ENCODE assay signal across 3 cellular contexts in the genomic region with DNA sequence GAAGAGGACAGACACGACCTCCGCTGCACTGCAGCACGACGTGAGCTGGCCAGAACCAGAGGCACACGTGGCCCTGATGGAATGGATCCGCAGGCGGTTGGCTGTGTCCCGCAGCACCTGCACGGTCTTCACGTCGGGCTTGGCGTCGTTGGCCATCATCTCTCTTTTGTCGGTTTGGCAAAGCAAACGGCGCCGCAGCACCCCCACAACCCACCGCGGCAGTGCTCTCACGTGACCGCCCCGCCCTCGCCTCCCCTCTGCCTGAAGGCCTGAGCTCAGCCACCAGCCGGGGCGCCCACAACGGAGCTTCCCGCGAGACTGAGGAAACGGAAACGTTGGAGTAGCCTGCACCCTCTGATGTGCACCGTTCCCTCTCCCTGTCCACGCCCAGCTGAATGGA.
TF ChIP-seq lines count a peak whose summit lies in the region.

A gene with protein sequence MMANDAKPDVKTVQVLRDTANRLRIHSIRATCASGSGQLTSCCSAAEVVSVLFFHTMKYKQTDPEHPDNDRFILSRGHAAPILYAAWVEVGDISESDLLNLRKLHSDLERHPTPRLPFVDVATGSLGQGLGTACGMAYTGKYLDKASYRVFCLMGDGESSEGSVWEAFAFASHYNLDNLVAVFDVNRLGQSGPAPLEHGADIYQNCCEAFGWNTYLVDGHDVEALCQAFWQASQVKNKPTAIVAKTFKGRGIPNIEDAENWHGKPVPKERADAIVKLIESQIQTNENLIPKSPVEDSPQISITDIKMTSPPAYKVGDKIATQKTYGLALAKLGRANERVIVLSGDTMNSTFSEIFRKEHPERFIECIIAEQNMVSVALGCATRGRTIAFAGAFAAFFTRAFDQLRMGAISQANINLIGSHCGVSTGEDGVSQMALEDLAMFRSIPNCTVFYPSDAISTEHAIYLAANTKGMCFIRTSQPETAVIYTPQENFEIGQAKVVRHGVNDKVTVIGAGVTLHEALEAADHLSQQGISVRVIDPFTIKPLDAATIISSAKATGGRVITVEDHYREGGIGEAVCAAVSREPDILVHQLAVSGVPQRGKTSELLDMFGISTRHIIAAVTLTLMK (minus strand): TSS at position 179 of the 400 bp plus-strand sequence. CDS start 20 bp downstream, at position 159.

TF ChIP-seq in SK-N-SH, 30 proteins besides CTCF, POLR2A, EP300 and RAD21:
- TF ChIP-seq, protein P1, sequence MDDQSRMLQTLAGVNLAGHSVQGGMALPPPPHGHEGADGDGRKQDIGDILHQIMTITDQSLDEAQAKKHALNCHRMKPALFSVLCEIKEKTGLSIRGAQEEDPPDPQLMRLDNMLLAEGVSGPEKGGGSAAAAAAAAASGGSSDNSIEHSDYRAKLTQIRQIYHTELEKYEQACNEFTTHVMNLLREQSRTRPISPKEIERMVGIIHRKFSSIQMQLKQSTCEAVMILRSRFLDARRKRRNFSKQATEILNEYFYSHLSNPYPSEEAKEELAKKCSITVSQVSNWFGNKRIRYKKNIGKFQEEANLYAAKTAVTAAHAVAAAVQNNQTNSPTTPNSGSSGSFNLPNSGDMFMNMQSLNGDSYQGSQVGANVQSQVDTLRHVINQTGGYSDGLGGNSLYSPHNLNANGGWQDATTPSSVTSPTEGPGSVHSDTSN (IDR thresholded peaks at IDR 0.05), result no peak
- TF ChIP-seq SIN3A (IDR thresholded peaks at IDR 0.05; ENCODE audit: borderline replicate concordance, low read depth, low read length) (no peak), ELF1 (IDR thresholded peaks at IDR 0.05) (no peak), SMC3 (IDR thresholded peaks at IDR 0.05; ENCODE audit: low read depth, low read length) (no peak)

TF ChIP-seq in SK-N-SH treated with all-trans-retinoic acid at 6 μM for 48 hours, 23 proteins besides CTCF, POLR2A, EP300 and RAD21:
- no peak for TF ChIP-seq ZFP3 (CRISPR knock-in tag; IDR thresholded peaks at IDR 0.05)
- no peak for TF ChIP-seq ZNF8 (CRISPR knock-in tag; IDR thresholded peaks at IDR 0.05)
- no peak for TF ChIP-seq ZC3H10 (CRISPR knock-in tag; IDR thresholded peaks at IDR 0.05)

TF ChIP-seq in H1, 55 proteins besides CTCF, POLR2A, EP300 and RAD21:
- TF ChIP-seq SP1 (IDR thresholded peaks at IDR 0.05; ENCODE audit: low read depth, low read length) (no peak), POLR2AphosphoS5 (IDR thresholded peaks at IDR 0.05; ENCODE audit: low read depth, low read length) (no peak), KDM4A (IDR thresholded peaks at IDR 0.05; ENCODE audit: low read depth, low read length, severe bottlenecking) (no peak), NANOG (IDR thresholded peaks at IDR 0.05; ENCODE audit: insufficient read depth, low read depth, low read length, poor library complexity, severe bottlenecking) (no peak), TAF7 (optimal IDR thresholded peaks at IDR 0.05; ENCODE audit: borderline replicate concordance, low read depth, low read length) (no peak), SRF (IDR thresholded peaks at IDR 0.05; ENCODE audit: low read depth, low read length) (no peak), SP4 (IDR thresholded peaks at IDR 0.05; ENCODE audit: low read length) (no peak), HDAC6 (IDR thresholded peaks at IDR 0.05; ENCODE audit: low read depth, low read length) (no peak), BRCA1 (IDR thresholded peaks at IDR 0.05; ENCODE audit: low read depth, low read length) (no peak), RNF2 (IDR thresholded peaks at IDR 0.05; ENCODE audit: borderline replicate concordance, low read depth, low read length, missing control alignments, poor library complexity, severe bottlenecking) (no peak), CTBP2 (IDR thresholded peaks at IDR 0.05; ENCODE audit: borderline replicate concordance, insufficient read depth, insufficient read length, low read length) (no peak), TAF1 (IDR thresholded peaks at IDR 0.05; ENCODE audit: low read depth, low read length) (no peak), ASH2L (IDR thresholded peaks at IDR 0.05; ENCODE audit: low read length) (no peak), FOSL1 (IDR thresholded peaks at IDR 0.05; ENCODE audit: insufficient read depth, low read depth, low read length) (no peak), YY1 (IDR thresholded peaks at IDR 0.05; ENCODE audit: low read depth, low read length) (no peak)
